14 cellular contexts compared by ENCODE assay signal in genomic region chr1:53340660-53341520, GRCh38. TPM values are rescaled to one million over a fixed set of nuclear protein-coding genes. Genes with fewer than 3 reads are reported as not detected.
DNase-seq lines count a peak whose midpoint lies in the region; ATAC-seq and TF ChIP-seq lines count a peak whose summit lies in the region.
"Had no signal": no experiment of that assay in that cellular context is flagged by ENCODE, and none has a peak within 500 bp of the region (broad histone marks: within the 10 kb centered on the region; RNA-seq: fewer than 3 reads in every experiment).

No MANE protein-coding gene starts in this region.

- TF ChIP-seq CTCF in Peyer's patch (IDR thresholded peaks at IDR 0.05) = no peak
- no peak for TF ChIP-seq CTCF in fibroblast of mammary gland (conservative IDR thresholded peaks at IDR 0.05; ENCODE audit: control insufficient read depth, insufficient read depth, low read depth, low read length)

- no peak overlapping the region for H3K4me3 ChIP-seq in Peyer's patch
- H3K4me3 ChIP-seq in fibroblast of mammary gland (ENCODE audit: control insufficient read depth, low read depth, low read length) = no peak overlapping the region
- H3K4me3 ChIP-seq in right cardiac atrium (ENCODE audit: low read length) = no peak overlapping the region
- H3K4me3 ChIP-seq: testis had no signal

- no peaks in the 10 kb centered on the region for H3K36me3 ChIP-seq in Peyer's patch

- H3K9me3 ChIP-seq in Peyer's patch = no peaks in the 10 kb centered on the region
- no peaks in the 10 kb centered on the region for H3K9me3 ChIP-seq in right cardiac atrium (ENCODE audit: control insufficient read depth, low read length)
- H3K9me3 ChIP-seq: SK-N-SH, testis had no signal

- H3K27me3 ChIP-seq in Peyer's patch (no peaks in the 10 kb centered on the region), right cardiac atrium (ENCODE audit: control insufficient read depth, insufficient read depth) (no peaks in the 10 kb centered on the region)
- H3K27me3 ChIP-seq: testis had no signal

- DNase-seq in Peyer's patch = peak in 2 of 3 donors; percentile 15 to 29
- DNase-seq in activated CD8-positive, alpha-beta memory T cell treated with anti-CD3 and anti-CD28 coated beads, Interleukin-2, amount 50 U/mL, for 48 hours = peak; percentile 53
- peak; percentile 5 for DNase-seq in fibroblast of mammary gland (ENCODE audit: low read depth)
- peak; percentile 11 to 42 for DNase-seq in stimulated activated CD8-positive, alpha-beta memory T cell treated with anti-CD3 and anti-CD28 coated beads, Interleukin-15, amount 100 ng/mL, for 48 hours (ENCODE audit: low read depth in 2 of 2)
- DNase-seq in right cardiac atrium = no peak
- no peak for DNase-seq in NCI-H2196 treated with DMSO at 0.1 percent for 48 hours (lab: John Stamatoyannopoulos, UW; ENCODE audit: unreplicated experiment)
- DNase-seq in HT-29 (ENCODE audit: low spot score) = no peak
- DNase-seq: DMS153; left ventricle myocardium superior; naive thymus-derived CD4-positive, alpha-beta T cell; NCI-H1436 treated with DMSO at 0.1 percent for 48 hours; NCI-H510A treated with DMSO at 0.1 percent for 48 hours; SK-N-SH; testis had no signal

- H3K4me1 ChIP-seq in Peyer's patch (no peaks in the 10 kb centered on the region), right cardiac atrium (ENCODE audit: control insufficient read depth, insufficient read depth, low read length) (no peaks in the 10 kb centered on the region)
- H3K4me1 ChIP-seq: testis had no signal

- intact Hi-C loops in right cardiac atrium (cut with DNase I) = no loop called here

- WGBS in right cardiac atrium = 91% methylated on average over 9 of the region's 9 CpGs

- TF ChIP-seq POLR2A in Peyer's patch (IDR thresholded peaks at IDR 0.05) = no peak

- H3K27ac ChIP-seq in Peyer's patch = no peak overlapping the region
- H3K27ac ChIP-seq in right cardiac atrium (ENCODE audit: low read length) = no peak overlapping the region
- H3K27ac ChIP-seq: testis had no signal

- ATAC-seq in right cardiac atrium = no peak
- ATAC-seq: left ventricle myocardium superior; naive thymus-derived CD4-positive, alpha-beta T cell had no signal

RNA-seq across cellular contexts. Expression of gene LRP8, which starts 13.0 kb away (rescaled TPM):
- total RNA-seq in Peyer's patch = 10 to 100 TPM in 1 of 4 donors, 1 to 10 TPM in 3; 4.5 to 33.8 (median 5.0) TPM
- total RNA-seq in right cardiac atrium = 1 to 10 TPM; 1.3 to 2.6 (median 1.9) TPM
- 0.27 TPM for polyA plus RNA-seq in right cardiac atrium
- total RNA-seq in HT-29 (2014; rRNA removed; shearing (Covaris generic)) = 242 and 262 TPM in 2 replicates

Comparison
In these comparisons a context has a peak if more than half of its experiments do, and no peak if none do; other contexts are left out.
1. DNase-seq: peak in Peyer's patch (2 of 3), activated CD8-positive, alpha-beta memory T cell treated with anti-CD3 and anti-CD28 coated beads, Interleukin-2, amount 50 U/mL, for 48 hours (single experiment), fibroblast of mammary gland (single experiment) and stimulated activated CD8-positive, alpha-beta memory T cell treated with anti-CD3 and anti-CD28 coated beads, Interleukin-15, amount 100 ng/mL, for 48 hours (2 of 2); none in right cardiac atrium (0 of 3), NCI-H2196 treated with DMSO at 0.1 percent for 48 hours (single experiment) and HT-29 (single experiment).